Comparison of ENCODE assay signal across 13 cellular contexts in genomic region chr4:726235-726787, GRCh38. TPM values are rescaled to one million over a fixed set of nuclear protein-coding genes. Genes with fewer than 3 reads are reported as not detected.
DNase-seq lines count a peak whose midpoint lies in the region; ATAC-seq and TF ChIP-seq lines count a peak whose summit lies in the region.
"Had no signal": no experiment of that assay in that cellular context is flagged by ENCODE, and none has a peak within 500 bp of the region (broad histone marks: within the 10 kb centered on the region; RNA-seq: fewer than 3 reads in every experiment).

No MANE protein-coding gene starts in this region.

- H3K27ac ChIP-seq in RWPE1: peak overlapping the region; percentile 25; the same call in 1 of the 2 replicates

- ATAC-seq in sciatic nerve (peak; percentile 29), GM21786 (IDR thresholded peaks at IDR 0.05; ENCODE audit: unreplicated experiment) (no peak), left colon (no peak)

- TF ChIP-seq CTCF in RWPE1 (conservative IDR thresholded peaks at IDR 0.05; ENCODE audit: low read depth): no peak

- DNase-seq in G401 (ENCODE audit: low spot score) (peak; percentile 80), RWPE1 (ENCODE audit: low spot score) (no peak), fibroblast of peridontal ligament (ENCODE audit: extremely low read depth) (peak; percentile 73), sciatic nerve (ENCODE audit: low spot score) (no peak), NCI-H1930 (lab: John Stamatoyannopoulos, UW) (no peak), NCI-H2081 treated with DMSO at 0.1 percent for 48 hours (lab: John Stamatoyannopoulos, UW) (no peak), left colon (no peak)
- DNase-seq: cerebellar nuclear complex, hippocampal formation, KBM-7, NCI-H69 had no signal

- intact Hi-C loops in sciatic nerve (cut with DNase I): no loop called here
- intact Hi-C loops in left colon (cut with DNase I, micrococcal nuclease): no loop called here

- POLR2A ChIA-PET in RWPE1 (lab: Yijun Ruan, JAX; ENCODE audit: low non-redundant PET): no interaction called here

- in situ Hi-C loops in G401 (cut with HindIII; ENCODE audit: low sequenced_read_pairs): no loop called here

- CTCF ChIA-PET in RWPE1 (lab: Yijun Ruan, JAX): no interaction called here

RNA-seq across cellular contexts. Expression of gene PCGF3, which starts 20.7 kb away (rescaled TPM):
- 27.1 and 34.1 TPM in 2 replicates for total RNA-seq in G401 (2014; rRNA removed; shearing (Covaris generic))
- total RNA-seq in sciatic nerve (50.3 TPM), left colon (10 to 100 TPM; 46.9 to 51.9 TPM)

RNA-seq across cellular contexts. Expression of gene SLC49A3, which starts 37.4 kb away (rescaled TPM):
- not detected in 2 replicates for total RNA-seq in G401 (2014; rRNA removed; shearing (Covaris generic))
- total RNA-seq in sciatic nerve (11.4 TPM), left colon (10 to 100 TPM; 10.7 to 15.8 TPM)
- total RNA-seq: myocyte had no signal

RNA-seq across cellular contexts. Expression of gene MYL5, which starts 52.0 kb away (rescaled TPM):
- total RNA-seq in G401 (2014; rRNA removed; shearing (Covaris generic)): 4.5 and 7.4 TPM in 2 replicates
- total RNA-seq in sciatic nerve: 14.6 TPM
- total RNA-seq in left colon: 10 to 100 TPM; 30.0 to 37.1 TPM

RNA-seq across cellular contexts. Expression of gene ATP5ME, which starts 52.2 kb away (rescaled TPM):
- total RNA-seq in G401 (2014; rRNA removed; shearing (Covaris generic)): 245 and 376 TPM in 2 replicates
- total RNA-seq in sciatic nerve (174 TPM), left colon (100 to 1,000 TPM; 383 to 496 TPM)

Comparison
In these comparisons a context has a peak if more than half of its experiments do, and no peak if none do; other contexts are left out.
1. DNase-seq: peak in G401 (single experiment) and fibroblast of peridontal ligament (single experiment); none in RWPE1 (single experiment), sciatic nerve (single experiment), NCI-H1930 (0 of 2), NCI-H2081 treated with DMSO at 0.1 percent for 48 hours (single experiment) and left colon (0 of 2).
2. RNA of gene SLC49A3, which starts 37.4 kb away (total RNA-seq): 10.7 to 15.8 TPM in left colon and 11.4 TPM in sciatic nerve (single experiment); not detected in G401; every median in the first group is over 10 times any median in the second.